ENCODE assay signal across 16 cellular contexts in the genomic region with DNA sequence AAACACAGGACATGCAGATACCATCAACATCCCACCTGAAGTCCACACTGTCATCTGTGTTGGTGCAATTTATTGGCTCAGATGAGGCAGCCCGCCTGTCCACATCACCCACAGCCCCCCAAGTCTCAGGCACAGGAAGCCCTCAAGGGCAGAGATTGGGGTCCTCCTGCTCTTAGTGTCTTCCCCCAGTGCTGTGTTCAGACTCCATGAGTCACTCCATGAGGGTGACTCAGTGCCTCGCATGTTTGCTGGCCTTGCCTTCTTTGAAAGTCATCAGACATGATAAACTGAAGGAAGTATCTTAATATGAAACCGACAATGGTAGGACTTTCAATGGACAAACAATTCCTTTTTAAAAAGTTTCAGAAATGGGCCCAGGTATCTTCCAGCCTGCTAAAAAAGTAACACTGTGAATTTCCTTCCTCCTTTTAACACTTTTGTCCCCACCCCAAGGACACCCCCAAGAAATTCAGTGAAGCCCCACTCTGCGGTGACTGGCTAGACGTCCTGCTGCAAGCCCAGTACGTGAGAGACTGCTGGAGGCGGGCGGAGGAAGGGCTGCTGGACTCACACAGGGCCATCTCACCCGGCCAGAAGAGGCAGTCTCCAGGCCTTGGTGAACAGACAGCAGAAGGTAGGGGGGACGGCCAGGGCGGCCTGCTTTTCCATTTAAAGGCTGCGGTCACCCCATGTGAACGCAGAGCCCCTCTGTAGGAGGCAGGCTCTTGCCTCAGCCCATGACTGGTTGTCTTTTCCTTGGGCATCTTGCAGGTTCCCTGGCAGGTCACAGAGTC. TPM values are rescaled to one million over a fixed set of nuclear protein-coding genes. Genes with fewer than 3 reads are reported as not detected.
DNase-seq lines count a peak whose midpoint lies in the region; ATAC-seq, FAIRE-seq and TF ChIP-seq lines count a peak whose summit lies in the region.
"Had no signal": no experiment of that assay in that cellular context is flagged by ENCODE, and none has a peak within 500 bp of the region (broad histone marks: within the 10 kb centered on the region; RNA-seq: fewer than 3 reads in every experiment).

No MANE protein-coding gene starts in this region.

- H3K27ac ChIP-seq in CD4-positive, alpha-beta memory T cell (ENCODE audit: low read depth, low read length): no peak overlapping the region
- H3K27ac ChIP-seq: esophagus squamous epithelium, pancreas, thoracic aorta had no signal

- H3K4me3 ChIP-seq in adipocyte (ENCODE audit: low read length): no peak overlapping the region
- H3K4me3 ChIP-seq in fibroblast of mammary gland (ENCODE audit: control insufficient read depth, low read depth, low read length): no peak overlapping the region
- H3K4me3 ChIP-seq in CD4-positive, alpha-beta memory T cell (ENCODE audit: low read length in 2 of 2): no peak overlapping the region
- H3K4me3 ChIP-seq: esophagus squamous epithelium, pancreas, thoracic aorta had no signal

- no peaks in the 10 kb centered on the region for H3K36me3 Mint-ChIP-seq in activated T-cell treated with anti-CD3 and anti-CD28 coated beads, Interleukin-2, amount 50 U/mL, for 72 hours (ENCODE audit: insufficient read depth in 2 of 2)
- no peaks in the 10 kb centered on the region for H3K36me3 Mint-ChIP-seq in activated T-cell treated with anti-CD3 and anti-CD28 coated beads, Interleukin-2, amount 50 U/mL, for 24 hours (ENCODE audit: low read depth)
- H3K36me3 Mint-ChIP-seq in CD4-positive, alpha-beta memory T cell: no peaks in the 10 kb centered on the region

- FAIRE-seq in urothelium cell line (lab: Jason Lieb, UNC): peak; percentile 17
- FAIRE-seq: pancreas had no signal

- H3K4me3 Mint-ChIP-seq in activated T-cell treated with anti-CD3 and anti-CD28 coated beads, Interleukin-2, amount 50 U/mL, for 72 hours: no peak overlapping the region
- H3K4me3 Mint-ChIP-seq in activated T-cell treated with anti-CD3 and anti-CD28 coated beads, Interleukin-2, amount 50 U/mL, for 24 hours: no peak overlapping the region
- H3K4me3 Mint-ChIP-seq in CD4-positive, alpha-beta memory T cell: no peak overlapping the region

- no peaks in the 10 kb centered on the region for H3K9me3 Mint-ChIP-seq in activated T-cell treated with anti-CD3 and anti-CD28 coated beads, Interleukin-2, amount 50 U/mL, for 72 hours
- no peaks in the 10 kb centered on the region for H3K9me3 Mint-ChIP-seq in activated T-cell treated with anti-CD3 and anti-CD28 coated beads, Interleukin-2, amount 50 U/mL, for 24 hours
- no peaks in the 10 kb centered on the region for H3K9me3 Mint-ChIP-seq in CD4-positive, alpha-beta memory T cell

- H3K9me3 ChIP-seq in adipocyte (ENCODE audit: control insufficient read depth, low read length): no peaks in the 10 kb centered on the region
- H3K9me3 ChIP-seq in CD4-positive, alpha-beta memory T cell (ENCODE audit: control insufficient read depth in 1 of 2, low read length in 2 of 2): no peaks in the 10 kb centered on the region
- H3K9me3 ChIP-seq: esophagus squamous epithelium, pancreas, thoracic aorta had no signal

- H3K27me3 Mint-ChIP-seq in activated T-cell treated with anti-CD3 and anti-CD28 coated beads, Interleukin-2, amount 50 U/mL, for 72 hours (ENCODE audit: low read depth): peaks cover 5% of the 10 kb centered on the region
- H3K27me3 Mint-ChIP-seq in activated T-cell treated with anti-CD3 and anti-CD28 coated beads, Interleukin-2, amount 50 U/mL, for 24 hours: peaks cover 25% of the 10 kb centered on the region
- peaks cover 16 to 21% of the 10 kb centered on the region in 2 donors for H3K27me3 Mint-ChIP-seq in CD4-positive, alpha-beta memory T cell

- H3K27me3 ChIP-seq in adipocyte (replicated peaks; ENCODE audit: control insufficient read depth, insufficient read depth, low read length): no peaks in the 10 kb centered on the region
- no peaks in the 10 kb centered on the region for H3K27me3 ChIP-seq in CD4-positive, alpha-beta memory T cell (ENCODE audit: insufficient read depth, low read length)
- H3K27me3 ChIP-seq: esophagus squamous epithelium, pancreas had no signal

- no peaks in the 10 kb centered on the region for H3K4me1 Mint-ChIP-seq in activated T-cell treated with anti-CD3 and anti-CD28 coated beads, Interleukin-2, amount 50 U/mL, for 72 hours (ENCODE audit: low read depth)
- peaks cover 3% of the 10 kb centered on the region for H3K4me1 Mint-ChIP-seq in activated T-cell treated with anti-CD3 and anti-CD28 coated beads, Interleukin-2, amount 50 U/mL, for 24 hours (ENCODE audit: low read depth)
- peaks cover 0 to 4% (median 2%) of the 10 kb centered on the region in 4 donors for H3K4me1 Mint-ChIP-seq in CD4-positive, alpha-beta memory T cell

- POLR2A ChIA-PET in CD4-positive, alpha-beta memory T cell (lab: Charles Lee; ENCODE audit: partially characterized antibody): no interaction called here

- no peak overlapping the region for H3K27ac Mint-ChIP-seq in activated T-cell treated with anti-CD3 and anti-CD28 coated beads, Interleukin-2, amount 50 U/mL, for 72 hours
- H3K27ac Mint-ChIP-seq in activated T-cell treated with anti-CD3 and anti-CD28 coated beads, Interleukin-2, amount 50 U/mL, for 24 hours: no peak overlapping the region
- no peak overlapping the region for H3K27ac Mint-ChIP-seq in CD4-positive, alpha-beta memory T cell

- no peaks in the 10 kb centered on the region for H3K36me3 ChIP-seq in adipocyte (ENCODE audit: control insufficient read depth, insufficient read depth, low read length, severe bottlenecking)
- H3K36me3 ChIP-seq in CD4-positive, alpha-beta memory T cell (ENCODE audit: insufficient read depth, low read length): no peaks in the 10 kb centered on the region
- H3K36me3 ChIP-seq: esophagus squamous epithelium, pancreas, thoracic aorta had no signal

- CTCF ChIA-PET in CD4-positive, alpha-beta memory T cell (lab: Charles Lee; ENCODE audit: partially characterized antibody): interaction anchor here (2.0 kb wide), 1 partner anchor 18 kb away, joined by 8 read pairs; no protein-coding TSS in a partner anchor

- peak; percentile 29 to 42 for ATAC-seq in activated T-cell treated with anti-CD3 and anti-CD28 coated beads, Interleukin-2, amount 50 U/mL, for 72 hours (replicated peaks in 1 of 2)
- no peak for ATAC-seq in HG02970 (IDR thresholded peaks at IDR 0.05; ENCODE audit: low FRiP score, unreplicated experiment)
- ATAC-seq in left lobe of liver: no peak
- ATAC-seq: pancreas had no signal

- TF ChIP-seq CTCF in fibroblast of mammary gland (conservative IDR thresholded peaks at IDR 0.05; ENCODE audit: control insufficient read depth, insufficient read depth, low read depth, low read length): no peak

- intact Hi-C loops in CD4-positive, alpha-beta memory T cell (cut with micrococcal nuclease): no loop called here

- H3K9ac ChIP-seq in adipocyte (ENCODE audit: low read length): no peak overlapping the region

- no peak for DNase-seq in activated T-cell treated with anti-CD3 and anti-CD28 coated beads, Interleukin-2, amount 50 U/mL, for 72 hours
- DNase-seq in activated T-cell treated with anti-CD3 and anti-CD28 coated beads, Interleukin-2, amount 50 U/mL, for 24 hours: no peak
- peak; percentile 38 for DNase-seq in adipocyte (ENCODE audit: low read depth)
- DNase-seq in fibroblast of mammary gland (ENCODE audit: low read depth): peak; percentile 63
- DNase-seq in urothelium cell line (ENCODE audit: low spot score): peak; percentile 67
- DNase-seq in CD4-positive, alpha-beta memory T cell: no peak
- no peak for DNase-seq in left lobe of liver (ENCODE audit: low spot score)
- DNase-seq: activated naive CD4-positive, alpha-beta T cell treated with Interleukin-2 at 50 U/mL for 16 hours; cerebellar nuclear complex; esophagus squamous epithelium; Karpas-422; NCI-H187 treated with DMSO at 0.1 percent for 48 hours; pancreas had no signal

- peaks cover 44% of the 10 kb centered on the region for H3K4me1 ChIP-seq in adipocyte (ENCODE audit: control insufficient read depth, insufficient read depth, low read length)
- no peaks in the 10 kb centered on the region for H3K4me1 ChIP-seq in CD4-positive, alpha-beta memory T cell (ENCODE audit: insufficient read depth, low read length)
- H3K4me1 ChIP-seq: pancreas had no signal

RNA-seq across cellular contexts. Expression of gene KCNK16, which starts 43.0 kb away (rescaled TPM):
- total RNA-seq in activated T-cell treated with anti-CD3 and anti-CD28 coated beads, Interleukin-2, amount 50 U/mL, for 72 hours: not detected
- not detected for total RNA-seq in CD4-positive, alpha-beta memory T cell
- polyA plus RNA-seq in CD4-positive, alpha-beta memory T cell: not detected
- not detected for total RNA-seq in left lobe of liver
- total RNA-seq: activated CD8-positive, alpha-beta memory T cell treated with anti-CD3 and anti-CD28 coated beads for 36 hours; esophagus squamous epithelium; thoracic aorta had no signal

RNA-seq across cellular contexts. Expression of gene KCNK17, which starts 51.3 kb away (rescaled TPM):
- not detected for total RNA-seq in activated T-cell treated with anti-CD3 and anti-CD28 coated beads, Interleukin-2, amount 50 U/mL, for 72 hours
- total RNA-seq in CD4-positive, alpha-beta memory T cell: not detected
- polyA plus RNA-seq in CD4-positive, alpha-beta memory T cell: not detected
- total RNA-seq in left lobe of liver: 1.2 TPM
- total RNA-seq: activated CD8-positive, alpha-beta memory T cell treated with anti-CD3 and anti-CD28 coated beads for 36 hours had no signal

Comparison
In these comparisons a context has a peak if more than half of its experiments do, and no peak if none do; other contexts are left out.
1. ATAC-seq: peak in activated T-cell treated with anti-CD3 and anti-CD28 coated beads, Interleukin-2, amount 50 U/mL, for 72 hours (2 of 2); none in HG02970 (single experiment) and left lobe of liver (single experiment).
2. DNase-seq: peak in adipocyte (single experiment), fibroblast of mammary gland (single experiment) and urothelium cell line (single experiment); none in activated T-cell treated with anti-CD3 and anti-CD28 coated beads, Interleukin-2, amount 50 U/mL, for 72 hours (0 of 2), activated T-cell treated with anti-CD3 and anti-CD28 coated beads, Interleukin-2, amount 50 U/mL, for 24 hours (single experiment), CD4-positive, alpha-beta memory T cell (0 of 5) and left lobe of liver (single experiment).